Comparison of ENCODE assay signal across 16 cellular contexts in the genomic region with DNA sequence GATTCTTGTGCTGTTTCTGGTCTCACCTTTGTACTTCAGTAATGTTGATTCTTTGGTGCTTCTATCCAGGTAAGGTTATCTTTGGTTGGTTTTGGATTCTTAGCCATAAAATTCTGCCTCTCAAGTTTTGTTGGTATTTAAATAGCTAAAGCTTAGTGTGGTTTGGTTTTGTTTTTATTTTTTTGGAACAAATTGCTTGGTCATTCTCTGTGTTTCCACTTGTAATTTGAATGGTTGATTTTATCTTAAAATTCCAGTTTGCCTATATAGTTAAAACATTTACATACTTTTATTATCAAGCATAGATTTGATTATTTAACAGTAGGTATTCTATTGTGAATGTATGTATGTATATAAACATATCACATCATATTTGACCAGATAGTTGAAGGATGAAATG. TPM values are rescaled to one million over a fixed set of nuclear protein-coding genes. Genes with fewer than 3 reads are reported as not detected.
A peak's percentile ranks its signal among the peaks of the same experiment; 100 is the strongest.
DNase-seq lines count a peak whose midpoint lies in the region; ATAC-seq and TF ChIP-seq lines count a peak whose summit lies in the region.
"Had no signal": no experiment of that assay in that cellular context is flagged by ENCODE, and none has a peak within 500 bp of the region (broad histone marks: within the 10 kb centered on the region; RNA-seq: fewer than 3 reads in every experiment).

No MANE protein-coding gene starts in this region.

- H3K27me3 ChIP-seq in hepatocyte (no peaks in the 10 kb centered on the region), uterus (no peaks in the 10 kb centered on the region)

- H3K9me2 ChIP-seq in hepatocyte (replicated peaks; ENCODE audit: insufficient read depth), result no peaks in the 10 kb centered on the region

- H3K36me3 Mint-ChIP-seq in natural killer cell, result no peaks in the 10 kb centered on the region
- H3K36me3 Mint-ChIP-seq in natural killer cell treated with Interleukin-12 subunit alpha and Interleukin-12 subunit beta and Interleukin-15 and Interleukin-18, amount 100 ng/mL, for 72 hours, result peaks cover under 1% of the 10 kb centered on the region
- no peaks in the 10 kb centered on the region for H3K36me3 Mint-ChIP-seq in T-helper 17 cell (ENCODE audit: low read depth)
- H3K36me3 Mint-ChIP-seq: CD4-positive, alpha-beta memory T cell had no signal

- peaks cover 80% of the 10 kb centered on the region for H4K20me1 ChIP-seq in hepatocyte (ENCODE audit: insufficient read depth, poor library complexity, severe bottlenecking)

- peaks cover 22% of the 10 kb centered on the region for H3K4me1 ChIP-seq in hepatocyte (ENCODE audit: insufficient read depth)
- peaks cover 0 to 10% of the 10 kb centered on the region in 2 donors for H3K4me1 ChIP-seq in uterus

- TF ChIP-seq CTCF in natural killer cell (IDR thresholded peaks at IDR 0.05) (no peak), hepatocyte (IDR thresholded peaks at IDR 0.05; ENCODE audit: poor library complexity) (no peak), uterus (IDR thresholded peaks at IDR 0.05) (no peak)

- intact Hi-C loops in natural killer cell (cut with micrococcal nuclease), result loop anchor here (10.0 kb wide), 1 partner anchor 237 kb away; no protein-coding TSS in a partner anchor
- intact Hi-C loops in uterus (cut with DNase I; ENCODE audit: low total_unique reads), result no loop called here

- no peak overlapping the region for H3K4me3 ChIP-seq in hepatocyte
- H3K4me3 ChIP-seq in uterus, result no peak overlapping the region

- H3K27ac Mint-ChIP-seq in natural killer cell, result peak overlapping the region in 1 of 2 donors; percentile 0
- peak overlapping the region in 1 of 2 donors; percentile 5 for H3K27ac Mint-ChIP-seq in natural killer cell treated with Interleukin-12 subunit alpha and Interleukin-12 subunit beta and Interleukin-15 and Interleukin-18, amount 100 ng/mL, for 72 hours
- peak overlapping the region; percentile 53 for H3K27ac Mint-ChIP-seq in T-helper 17 cell

- H2AFZ ChIP-seq in hepatocyte, result no peak overlapping the region

- H3K4me3 Mint-ChIP-seq in natural killer cell (peak overlapping the region; percentile 40), T-helper 17 cell (no peak overlapping the region)
- H3K4me3 Mint-ChIP-seq in natural killer cell treated with Interleukin-12 subunit alpha and Interleukin-12 subunit beta and Interleukin-15 and Interleukin-18, amount 100 ng/mL, for 72 hours, result no peak overlapping the region

- H3K79me2 ChIP-seq in hepatocyte, result peaks cover 100% of the 10 kb centered on the region

- no peak overlapping the region for H3K27ac ChIP-seq in hepatocyte
- no peak overlapping the region for H3K27ac ChIP-seq in uterus

- DNase-seq in natural killer cell (no peak), T-helper 17 cell (no peak), hepatocyte (ENCODE audit: low spot score) (no peak), mucosa of gallbladder (ENCODE audit: low spot score) (no peak), uterus (no peak), T-helper 9 cell (no peak)
- no peak for DNase-seq in natural killer cell treated with Interleukin-12 subunit alpha and Interleukin-12 subunit beta and Interleukin-15 and Interleukin-18, amount 100 ng/mL, for 72 hours (ENCODE audit: low spot score)
- DNase-seq: C1 segment of cervical spinal cord; Calu3; CD4-positive, alpha-beta memory T cell; COR-L47; DMS53; DMS79 treated with DMSO at 0.1 percent for 48 hours; GF-D8; GOT3; HCEC 1CT had no signal

- ATAC-seq in natural killer cell (no peak), T-helper 17 cell (no peak)
- ATAC-seq in natural killer cell treated with Interleukin-12 subunit alpha and Interleukin-12 subunit beta and Interleukin-15 and Interleukin-18, amount 100 ng/mL, for 72 hours, result no peak

- H3K4me1 Mint-ChIP-seq in natural killer cell (peaks cover 75 to 77% of the 10 kb centered on the region in 2 donors), T-helper 17 cell (peaks cover 55% of the 10 kb centered on the region)
- peaks cover 45 to 55% of the 10 kb centered on the region in 2 donors for H3K4me1 Mint-ChIP-seq in natural killer cell treated with Interleukin-12 subunit alpha and Interleukin-12 subunit beta and Interleukin-15 and Interleukin-18, amount 100 ng/mL, for 72 hours (ENCODE audit: low read depth in 2 of 2)

- H3K4me2 ChIP-seq in hepatocyte, result peak overlapping the region; percentile 66

- H3K36me3 ChIP-seq in hepatocyte (replicated peaks; ENCODE audit: insufficient read depth, low read depth) (no peaks in the 10 kb centered on the region), uterus (no peaks in the 10 kb centered on the region)

- no peaks in the 10 kb centered on the region for H3K9me3 Mint-ChIP-seq in natural killer cell
- H3K9me3 Mint-ChIP-seq in natural killer cell treated with Interleukin-12 subunit alpha and Interleukin-12 subunit beta and Interleukin-15 and Interleukin-18, amount 100 ng/mL, for 72 hours, result no peaks in the 10 kb centered on the region
- H3K9me3 Mint-ChIP-seq: CD4-positive, alpha-beta memory T cell had no signal

- TF ChIP-seq POLR2A in uterus (IDR thresholded peaks at IDR 0.05), result no peak

- no peaks in the 10 kb centered on the region for H3K9me3 ChIP-seq in T-helper 17 cell (ENCODE audit: control insufficient read depth, low read length, poor library complexity, severe bottlenecking)
- no peaks in the 10 kb centered on the region for H3K9me3 ChIP-seq in hepatocyte (ENCODE audit: low read depth)
- no peaks in the 10 kb centered on the region for H3K9me3 ChIP-seq in uterus

- H3K27me3 Mint-ChIP-seq in natural killer cell (ENCODE audit: low read depth in 2 of 2) (no peaks in the 10 kb centered on the region), T-helper 17 cell (no peaks in the 10 kb centered on the region)
- no peaks in the 10 kb centered on the region for H3K27me3 Mint-ChIP-seq in natural killer cell treated with Interleukin-12 subunit alpha and Interleukin-12 subunit beta and Interleukin-15 and Interleukin-18, amount 100 ng/mL, for 72 hours
- H3K27me3 Mint-ChIP-seq: CD4-positive, alpha-beta memory T cell had no signal

RNA-seq across cellular contexts. Expression of gene NCOA1, which starts 6.6 kb away (rescaled TPM):
- total RNA-seq in natural killer cell (100 to 1,000 TPM; 122 to 149 (median 124) TPM), T-helper 17 cell (10 to 100 TPM; 44.2 to 47.1 TPM), hepatocyte (51.7 and 53.9 TPM in 2 replicates), mucosa of gallbladder (31.6 TPM), uterus (10 to 100 TPM; 38.7 to 88.5 (median 62.0) TPM)
- total RNA-seq in natural killer cell treated with Interleukin-12 subunit alpha and Interleukin-12 subunit beta and Interleukin-15 and Interleukin-18, amount 100 ng/mL, for 72 hours, result 100 to 1,000 TPM in 1 of 2 donors, 10 to 100 TPM in 1; 84.1 to 139 TPM
- 32.5 and 39.0 TPM in 2 replicates for polyA plus RNA-seq in hepatocyte
